Comparison of ENCODE assay signal across 21 cellular contexts in the genomic region with DNA sequence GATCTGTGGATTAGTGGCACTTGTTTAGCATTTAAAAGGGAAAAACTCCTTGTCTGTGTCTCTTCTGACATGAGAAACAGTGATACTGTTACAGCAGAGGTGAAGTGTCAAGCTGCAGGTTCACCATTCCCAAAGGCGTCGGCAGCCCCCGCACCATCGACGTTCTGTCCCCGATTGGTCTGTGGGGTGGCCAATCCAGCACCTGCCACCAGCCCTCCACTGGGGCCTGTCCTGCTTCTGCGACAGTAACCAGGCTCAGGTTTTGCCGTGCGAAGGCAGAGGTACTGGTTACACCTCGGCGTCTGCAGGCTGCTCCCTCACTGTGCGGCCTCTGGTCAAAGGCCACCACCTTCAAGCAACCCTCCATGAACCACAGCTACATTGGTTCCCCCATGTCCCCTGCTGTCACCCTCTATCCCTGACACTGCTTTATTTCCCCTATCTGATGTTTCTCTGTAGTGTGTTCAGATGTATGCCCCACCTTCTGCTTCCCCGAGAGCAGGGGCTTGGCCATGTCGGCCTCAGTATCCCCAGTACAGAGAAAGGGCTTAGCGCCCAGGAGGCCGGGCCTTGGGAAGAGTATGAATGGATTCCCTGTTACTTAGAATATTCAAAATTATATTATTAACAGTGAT. TPM values are rescaled to one million over a fixed set of nuclear protein-coding genes. Genes with fewer than 3 reads are reported as not detected.
"Had no signal": no experiment of that assay in that cellular context is flagged by ENCODE, and none has a peak within 500 bp of the region (broad histone marks: within the 10 kb centered on the region; RNA-seq: fewer than 3 reads in every experiment).

No MANE protein-coding gene starts in this region.

- H3K36me3 ChIP-seq: ovary, sigmoid colon, thoracic aorta, upper lobe of right lung, WERI-Rb-1 had no signal

- H3K9me3 Mint-ChIP-seq: activated T-cell treated with anti-CD3 and anti-CD28 coated beads, Interleukin-2, amount 50 U/mL, for 4 hours; neural crest cell; stimulated activated memory B cell treated with anti-CD40 and anti-IgM and Interleukin-4, amounts not matched to agents 10 μg/mL and 1 μg/mL and 100 μg/mL, for 72 hours had no signal

- H3K4me3 ChIP-seq: ovary, sigmoid colon, SK-N-MC, thoracic aorta, upper lobe of right lung had no signal

- H3K27ac ChIP-seq: ovary, sigmoid colon, SK-N-MC, thoracic aorta, upper lobe of right lung, WERI-Rb-1 had no signal

- H3K4me3 Mint-ChIP-seq: activated T-cell treated with anti-CD3 and anti-CD28 coated beads, Interleukin-2, amount 50 U/mL, for 4 hours; neural crest cell; stimulated activated memory B cell treated with anti-CD40 and anti-IgM and Interleukin-4, amounts not matched to agents 10 μg/mL and 1 μg/mL and 100 μg/mL, for 72 hours had no signal

- H3K27me3 ChIP-seq: ovary, sigmoid colon, upper lobe of right lung had no signal

- DNase-seq: activated CD4-positive, alpha-beta T cell treated with anti-CD3 and anti-CD28 coated beads, Interleukin-2, amount 50 U/mL, for 4 hours; activated effector memory CD4-positive, alpha-beta T cell treated with Interleukin-2 at 50 U/mL for 16 hours; activated naive CD4-positive, alpha-beta T cell treated with anti-CD3 and anti-CD28 coated beads, Interleukin-2, amount 50 U/mL, for 16 hours; activated T-cell treated with anti-CD3 and anti-CD28 coated beads, Interleukin-2, amount 50 U/mL, for 4 hours; dermis blood vessel endothelial cell; effector memory CD4-positive, alpha-beta T cell; hippocampal formation; islet precursor cell; left colon; midbrain; sigmoid colon; stimulated activated CD4-positive, alpha-beta T cell treated with anti-CD3 and anti-CD28 coated beads, Interleukin-4, amount 100 ng/mL, for 4 hours; WERI-Rb-1 had no signal

- ATAC-seq: activated T-cell treated with anti-CD3 and anti-CD28 coated beads, Interleukin-2, amount 50 U/mL, for 4 hours; left colon; stimulated activated memory B cell treated with anti-CD40 and anti-IgM and Interleukin-4, amounts not matched to agents 10 μg/mL and 1 μg/mL and 100 μg/mL, for 72 hours; upper lobe of right lung had no signal

- H3K4me1 ChIP-seq: sigmoid colon, upper lobe of right lung had no signal

- H3K27ac Mint-ChIP-seq: stimulated activated memory B cell treated with anti-CD40 and anti-IgM and Interleukin-4, amounts not matched to agents 10 μg/mL and 1 μg/mL and 100 μg/mL, for 72 hours had no signal

- H3K27me3 Mint-ChIP-seq: stimulated activated memory B cell treated with anti-CD40 and anti-IgM and Interleukin-4, amounts not matched to agents 10 μg/mL and 1 μg/mL and 100 μg/mL, for 72 hours had no signal

RNA-seq across cellular contexts. Expression of gene ESPNL, which starts 8.6 kb away (rescaled TPM):
- total RNA-seq: dermis blood vessel endothelial cell, lung microvascular endothelial cell had no signal

RNA-seq across cellular contexts. Expression of gene KLHL30, which starts 46.9 kb away (rescaled TPM):
- total RNA-seq: activated T-cell treated with anti-CD3 and anti-CD28 coated beads, Interleukin-2, amount 50 U/mL, for 4 hours; dermis blood vessel endothelial cell; lung microvascular endothelial cell; T-helper 2 cell treated with Interferon-gamma antibody and Interleukin-4, amounts not matched to agents 100 ng/mL and 5 ng/mL, for 36 hours had no signal
